In the genomic region with DNA sequence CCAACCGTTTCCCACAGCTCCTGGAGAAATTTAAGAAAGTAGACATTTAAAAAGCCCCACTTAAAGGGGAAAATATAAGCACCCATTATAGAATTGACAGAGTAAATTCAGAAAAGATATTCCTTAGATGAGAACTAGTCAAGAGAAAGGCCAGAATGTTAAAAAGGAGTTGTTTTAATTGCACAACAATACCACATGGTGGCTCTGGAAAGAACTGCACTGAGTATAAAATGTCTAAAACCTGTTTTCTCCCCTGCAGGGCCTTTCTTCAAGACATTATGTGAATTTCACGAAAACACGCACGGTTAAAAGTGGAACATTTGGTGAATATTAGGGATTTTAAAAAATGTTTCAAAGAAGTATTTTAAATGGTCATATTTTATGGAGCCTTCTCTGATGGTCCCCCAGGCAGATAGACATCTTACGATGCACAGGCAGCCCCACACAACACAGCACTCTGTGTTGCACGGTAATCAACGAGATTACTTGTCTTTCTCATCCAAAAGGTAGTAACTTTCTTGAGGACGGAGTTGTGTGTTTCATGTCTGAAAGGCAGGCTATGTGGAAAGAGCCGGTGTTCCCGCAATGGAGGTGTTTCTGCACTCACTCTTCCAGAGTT, we compare ENCODE assay signal across 9 cellular contexts.
DNase-seq lines count a peak whose midpoint lies in the region; ATAC-seq and TF ChIP-seq lines count a peak whose summit lies in the region.
"Had no signal": no experiment of that assay in that cellular context is flagged by ENCODE, and none has a peak within 500 bp of the region (broad histone marks: within the 10 kb centered on the region; RNA-seq: fewer than 3 reads in every experiment).

No MANE protein-coding gene starts in this region.

- no peaks in the 10 kb centered on the region for H3F3A ChIP-seq in Loucy (ENCODE audit: low read depth)

- ATAC-seq in lower lobe of right lung: no peak
- ATAC-seq in GM19035 (IDR thresholded peaks at IDR 0.05; ENCODE audit: unreplicated experiment): no peak
- no peak for ATAC-seq in HG03520 (IDR thresholded peaks at IDR 0.05; ENCODE audit: unreplicated experiment)

- no peak overlapping the region for H3K9ac ChIP-seq in Loucy (ENCODE audit: low read depth, low read length, poor library complexity, severe bottlenecking)
- H3K9ac ChIP-seq in mammary epithelial cell (ENCODE audit: insufficient read depth, low read length): no peak overlapping the region

- H2AFZ ChIP-seq in Loucy (ENCODE audit: low read length): peak overlapping the region; percentile 32; the same call in 1 of the 2 replicates
- H2AFZ ChIP-seq in mammary epithelial cell (ENCODE audit: low read depth, low read length): no peak overlapping the region

- H3K4me3 ChIP-seq in Loucy (ENCODE audit: low read length, poor library complexity, severe bottlenecking) (no peak overlapping the region), mammary epithelial cell (replicated peaks in 1 of 3; ENCODE audit: insufficient read depth in 1 of 3, low read depth in 2 of 3, low read length in 3 of 3) (no peak overlapping the region), lower lobe of right lung (no peak overlapping the region)
- H3K4me3 ChIP-seq: lung had no signal

- intact Hi-C loops in mammary epithelial cell (cut with micrococcal nuclease): loop anchor here (1.0 to 2.0 kb wide), 4 partner anchors 77 to 837 kb away; no protein-coding TSS in a partner anchor
- intact Hi-C loops in lower lobe of right lung (cut with DNase I): no loop called here

- no peaks in the 10 kb centered on the region for H4K20me1 ChIP-seq in Loucy (ENCODE audit: insufficient read depth, low read length, poor library complexity, severe bottlenecking)
- H4K20me1 ChIP-seq in mammary epithelial cell (ENCODE audit: insufficient read depth, low read length): no peaks in the 10 kb centered on the region

- DNase-seq in AG20443 (ENCODE audit: low spot score) (peak; percentile 61), mammary epithelial cell (peak; percentile 8), lower lobe of right lung (no peak), COLO668 (lab: John Stamatoyannopoulos, UW; ENCODE audit: unreplicated experiment) (no peak)
- no peak for DNase-seq in activated CD4-positive, alpha-beta T cell treated with anti-CD3 and anti-CD28 coated beads for 48 hours

- H3K36me3 ChIP-seq in Loucy (ENCODE audit: insufficient read depth, low read length) (no peaks in the 10 kb centered on the region), mammary epithelial cell (ENCODE audit: insufficient read depth, low read length) (no peaks in the 10 kb centered on the region), lower lobe of right lung (no peaks in the 10 kb centered on the region)

- H3K9me2 ChIP-seq in Loucy (replicated peaks; ENCODE audit: low read depth, low read length): no peaks in the 10 kb centered on the region

- no TSS peak for BruUV-seq in mammary epithelial cell (replicated peaks; lab: Mats Ljungman, UMichigan)

- H3K79me2 ChIP-seq in Loucy (ENCODE audit: insufficient read depth, low read length): no peaks in the 10 kb centered on the region
- no peaks in the 10 kb centered on the region for H3K79me2 ChIP-seq in mammary epithelial cell (ENCODE audit: insufficient read depth, low read length)

- dilution Hi-C loops in mammary epithelial cell (cut with HindIII; ENCODE audit: low sequenced_read_pairs): no loop called here

- CTCF ChIA-PET in mammary epithelial cell (lab: Charles Lee; ENCODE audit: low non-redundant PET): no interaction called here

- H3K4me1 ChIP-seq in Loucy (ENCODE audit: insufficient read depth, low read length, poor library complexity, severe bottlenecking) (peaks cover 16% of the 10 kb centered on the region), mammary epithelial cell (ENCODE audit: insufficient read depth, low read length) (no peaks in the 10 kb centered on the region), lower lobe of right lung (no peaks in the 10 kb centered on the region)

- H3K4me2 ChIP-seq in Loucy (ENCODE audit: low read depth, low read length, poor library complexity, severe bottlenecking) (no peak overlapping the region), mammary epithelial cell (ENCODE audit: insufficient read depth, low read depth, low read length) (no peak overlapping the region)

- no peaks in the 10 kb centered on the region for H3K27me3 ChIP-seq in Loucy (ENCODE audit: insufficient read depth, low read length, poor library complexity, severe bottlenecking)
- no peaks in the 10 kb centered on the region for H3K27me3 ChIP-seq in mammary epithelial cell (ENCODE audit: insufficient read depth, low read length)
- H3K27me3 ChIP-seq in lower lobe of right lung (ENCODE audit: low read depth): no peaks in the 10 kb centered on the region

- WGBS in mammary epithelial cell (ENCODE audit: low coverage, missing lambda C conversion rate): 57% methylated on average over 10 of the region's 10 CpGs

- in situ Hi-C loops in mammary epithelial cell (cut with MboI; ENCODE audit: low sequenced_read_pairs in 2 of 2): no loop called here

- peak; percentile 79 for TF ChIP-seq CTCF in Loucy (conservative IDR thresholded peaks at IDR 0.05; ENCODE audit: low read length)
- TF ChIP-seq CTCF in mammary epithelial cell (conservative IDR thresholded peaks at IDR 0.05 in 1 of 2, IDR thresholded peaks at IDR 0.05 in 1 of 2; ENCODE audit: extremely low read depth in 1 of 2, insufficient read depth in 1 of 2, low read depth in 1 of 2, low read length in 2 of 2): peak; percentile 51 to 66
- peak; percentile 30 for TF ChIP-seq CTCF in lower lobe of right lung (IDR thresholded peaks at IDR 0.05)

- H3K27ac ChIP-seq in mammary epithelial cell (ENCODE audit: insufficient read depth, low read depth, low read length) (no peak overlapping the region), lower lobe of right lung (no peak overlapping the region)

- H3K9me3 ChIP-seq in Loucy (ENCODE audit: insufficient read depth, low read depth, low read length) (no peaks in the 10 kb centered on the region), mammary epithelial cell (replicated peaks; ENCODE audit: insufficient read depth, low read length) (no peaks in the 10 kb centered on the region), lower lobe of right lung (no peaks in the 10 kb centered on the region)

Comparison
In these comparisons a context has a peak if more than half of its experiments do, and no peak if none do; other contexts are left out.
1. DNase-seq: peak in AG20443 (single experiment) and mammary epithelial cell (single experiment); none in lower lobe of right lung (single experiment), COLO668 (single experiment) and activated CD4-positive, alpha-beta T cell treated with anti-CD3 and anti-CD28 coated beads for 48 hours (single experiment).
2. Peak in every context shown above with its lines, with median percentiles within 50 percentile points of each other: CTCF ChIP-seq.